ENCODE assay signal across 17 cellular contexts in the genomic region with DNA sequence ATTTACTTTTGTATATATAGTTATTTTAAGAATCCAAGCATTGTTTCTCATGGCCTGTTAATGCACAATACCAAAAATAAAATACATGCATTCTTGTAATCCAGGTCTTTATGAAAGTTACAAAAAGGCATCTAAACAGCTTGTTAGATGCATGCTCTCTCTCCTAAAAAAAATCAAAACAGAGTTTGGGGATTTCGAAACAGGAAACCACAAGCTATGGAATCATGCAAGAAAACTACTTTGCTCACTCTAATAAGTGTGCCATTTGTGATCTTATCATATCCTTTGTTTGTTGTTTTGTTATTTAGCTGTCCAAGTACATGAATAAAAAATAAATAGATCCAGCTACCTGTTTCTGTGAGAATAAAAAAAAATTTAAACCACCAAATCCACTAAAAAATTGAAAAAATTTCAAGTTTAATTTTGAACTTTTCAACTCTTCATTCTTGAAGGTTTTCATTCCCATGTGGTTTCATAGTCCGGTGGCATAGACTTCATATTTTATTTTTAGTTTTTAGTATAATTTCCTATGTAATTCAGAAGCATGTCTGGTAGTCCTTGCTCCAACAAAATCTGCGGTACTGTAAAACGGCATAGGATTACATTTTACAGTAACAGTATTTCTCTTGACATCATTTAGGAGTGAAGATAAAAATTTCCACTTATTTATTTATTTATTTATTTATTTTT. TPM values are rescaled to one million over a fixed set of nuclear protein-coding genes. Genes with fewer than 3 reads are reported as not detected.
DNase-seq lines count a peak whose midpoint lies in the region; ATAC-seq and TF ChIP-seq lines count a peak whose summit lies in the region.
"Had no signal": no experiment of that assay in that cellular context is flagged by ENCODE, and none has a peak within 500 bp of the region (broad histone marks: within the 10 kb centered on the region; RNA-seq: fewer than 3 reads in every experiment).

No MANE protein-coding gene starts in this region.

- no peaks in the 10 kb centered on the region for H3K27me3 ChIP-seq in A673 (replicated peaks; ENCODE audit: insufficient read depth, low read depth, low read length, poor library complexity)
- H3K27me3 ChIP-seq: ascending aorta had no signal

- intact Hi-C loops in A673 (cut with micrococcal nuclease; ENCODE audit: unreplicated experiment), result no loop called here

- peaks cover 15% of the 10 kb centered on the region for H3K4me1 Mint-ChIP-seq in stimulated activated memory B cell treated with anti-CD40 and anti-IgM and Interleukin-4, amounts not matched to agents 10 μg/mL and 1 μg/mL and 100 μg/mL, for 72 hours

- peaks cover 6% of the 10 kb centered on the region for H3K36me3 Mint-ChIP-seq in stimulated activated memory B cell treated with anti-CD40 and anti-IgM and Interleukin-4, amounts not matched to agents 10 μg/mL and 1 μg/mL and 100 μg/mL, for 72 hours

- POLR2A ChIA-PET in A673 (lab: Charles Lee; ENCODE audit: low non-redundant PET), result no interaction called here

- H3K27ac ChIP-seq in A673 (ENCODE audit: low read depth, low read length, poor library complexity, severe bottlenecking), result no peak overlapping the region
- no peak overlapping the region for H3K27ac ChIP-seq in coronary artery

- DNase-seq in A673 (ENCODE audit: low spot score) (peak; percentile 69), GM04503 (ENCODE audit: low read depth) (peak; percentile 75), fibroblast of villous mesenchyme (ENCODE audit: low read depth) (peak; percentile 88), coronary artery (ENCODE audit: low spot score) (no peak), T-helper 2 cell (no peak)
- DNase-seq: activated T-cell treated with anti-CD3 and anti-CD28 coated beads, Interleukin-2, amount 50 U/mL, for 4 hours; DMS79 treated with DMSO at 0.1 percent for 48 hours; endodermal cell; NCI-H2081 treated with DMSO at 0.1 percent for 48 hours had no signal

- H3K9me3 Mint-ChIP-seq in stimulated activated memory B cell treated with anti-CD40 and anti-IgM and Interleukin-4, amounts not matched to agents 10 μg/mL and 1 μg/mL and 100 μg/mL, for 72 hours, result no peaks in the 10 kb centered on the region
- H3K9me3 Mint-ChIP-seq: activated T-cell treated with anti-CD3 and anti-CD28 coated beads, Interleukin-2, amount 50 U/mL, for 4 hours; endodermal cell had no signal

- no peak for TF ChIP-seq CTCF in A673 (conservative IDR thresholded peaks at IDR 0.05; ENCODE audit: low read depth, low read length)
- TF ChIP-seq CTCF in fibroblast of villous mesenchyme (IDR thresholded peaks at IDR 0.05; ENCODE audit: insufficient read depth, low read depth, low read length), result no peak
- TF ChIP-seq CTCF in coronary artery (IDR thresholded peaks at IDR 0.05), result no peak

- no peak overlapping the region for H3K4me3 Mint-ChIP-seq in stimulated activated memory B cell treated with anti-CD40 and anti-IgM and Interleukin-4, amounts not matched to agents 10 μg/mL and 1 μg/mL and 100 μg/mL, for 72 hours
- H3K4me3 Mint-ChIP-seq: activated T-cell treated with anti-CD3 and anti-CD28 coated beads, Interleukin-2, amount 50 U/mL, for 4 hours; endodermal cell had no signal

- H3K27ac Mint-ChIP-seq in stimulated activated memory B cell treated with anti-CD40 and anti-IgM and Interleukin-4, amounts not matched to agents 10 μg/mL and 1 μg/mL and 100 μg/mL, for 72 hours, result no peak overlapping the region
- H3K27ac Mint-ChIP-seq: B cell, endodermal cell had no signal

- peaks cover 11% of the 10 kb centered on the region for H3K4me1 ChIP-seq in A673 (ENCODE audit: insufficient read depth, low read length, poor library complexity, severe bottlenecking)

- H3K4me3 ChIP-seq in A673 (ENCODE audit: low read depth, low read length, poor library complexity, severe bottlenecking), result no peak overlapping the region
- no peak overlapping the region for H3K4me3 ChIP-seq in fibroblast of villous mesenchyme (ENCODE audit: low read depth, low read length)
- no peak overlapping the region for H3K4me3 ChIP-seq in coronary artery
- H3K4me3 ChIP-seq: lung had no signal

- no peaks in the 10 kb centered on the region for H3K9me3 ChIP-seq in A673 (ENCODE audit: low read depth, low read length, poor library complexity, severe bottlenecking)
- H3K9me3 ChIP-seq: ascending aorta had no signal

- CTCF ChIA-PET in A673 (lab: Charles Lee), result no interaction called here

- H3K36me3 ChIP-seq in A673 (ENCODE audit: insufficient read depth, low read length, poor library complexity, severe bottlenecking), result no peaks in the 10 kb centered on the region
- H3K36me3 ChIP-seq: ascending aorta had no signal

- BruUV-seq in A673 (replicated peaks; lab: Mats Ljungman, UMichigan), result no TSS peak

- no peaks in the 10 kb centered on the region for H3K27me3 Mint-ChIP-seq in stimulated activated memory B cell treated with anti-CD40 and anti-IgM and Interleukin-4, amounts not matched to agents 10 μg/mL and 1 μg/mL and 100 μg/mL, for 72 hours

- no peak for ATAC-seq in SK-N-SH treated with all-trans-retinoic acid at 6 μM for 48 hours
- no peak for ATAC-seq in stimulated activated memory B cell treated with anti-CD40 and anti-IgM and Interleukin-4, amounts not matched to agents 10 μg/mL and 1 μg/mL and 100 μg/mL, for 72 hours
- ATAC-seq in GM19455 (IDR thresholded peaks at IDR 0.05; ENCODE audit: unreplicated experiment), result no peak
- ATAC-seq: activated CD4-positive, CD25-positive, alpha-beta regulatory T cell treated with anti-CD3 and anti-CD28 coated beads, Interleukin-2, amount 50 U/mL, for 24 hours; activated T-cell treated with anti-CD3 and anti-CD28 coated beads, Interleukin-2, amount 50 U/mL, for 4 hours; HCT116 had no signal

TF ChIP-seq in SK-N-SH treated with all-trans-retinoic acid at 6 μM for 48 hours, 23 proteins besides CTCF, POLR2A, EP300 and RAD21:
- TF ChIP-seq ZC3H10 (CRISPR knock-in tag; IDR thresholded peaks at IDR 0.05) (no peak), ISL1 (CRISPR knock-in tag; IDR thresholded peaks at IDR 0.05) (0 out of 2 replicates have a peak, but pooled peaks have one; percentile 12)

RNA-seq across cellular contexts. Expression of a gene that starts 1.6 kb away (rescaled TPM):
- 14.4 and 15.1 TPM in 2 replicates for total RNA-seq in A673 (2021)
- total RNA-seq in fibroblast of villous mesenchyme, result 4.5 and 9.5 TPM in 2 replicates

Comparison
In these comparisons a context has a peak if more than half of its experiments do, and no peak if none do; other contexts are left out.
1. DNase-seq: peak in A673 (single experiment), GM04503 (single experiment) and fibroblast of villous mesenchyme (single experiment); none in coronary artery (single experiment) and T-helper 2 cell (0 of 5).